Comparison of ENCODE assay signal across 8 cellular contexts in the genomic region with DNA sequence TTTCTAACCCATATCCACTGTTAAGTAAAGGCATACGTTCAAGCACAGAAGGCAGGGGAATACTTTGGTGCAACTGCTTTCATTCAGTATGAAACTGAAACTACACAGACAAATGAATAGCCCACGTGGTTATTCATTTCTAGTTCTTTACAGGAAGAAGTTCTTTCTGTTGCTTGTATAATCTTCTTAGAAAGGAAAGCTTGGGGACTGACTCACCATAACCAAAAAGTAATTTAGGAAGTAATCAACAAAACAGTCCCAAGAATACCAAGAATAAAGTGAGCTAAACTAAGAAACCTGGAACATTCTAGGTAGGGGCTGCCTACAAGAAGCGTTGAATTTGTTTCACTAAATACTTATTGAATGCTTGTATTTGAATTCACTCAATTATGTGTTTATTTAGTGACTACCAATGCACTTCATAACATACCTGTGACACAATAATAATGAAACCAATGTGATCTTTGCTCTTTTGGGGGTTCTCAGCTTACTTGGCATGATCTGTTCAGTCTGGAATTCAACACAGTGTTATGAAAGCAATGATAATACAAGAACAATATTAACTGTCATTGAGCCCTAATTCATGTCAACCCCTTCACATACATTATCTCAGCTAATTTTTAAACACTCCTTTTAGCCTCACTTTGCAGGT. TPM values are rescaled to one million over a fixed set of nuclear protein-coding genes. Genes with fewer than 3 reads are reported as not detected.
DNase-seq lines count a peak whose midpoint lies in the region; ATAC-seq, FAIRE-seq and TF ChIP-seq lines count a peak whose summit lies in the region.

No MANE protein-coding gene starts in this region.

- H3K4me1 ChIP-seq in BLaER1 treated with 17β-estradiol and CSF1 and Interleukin-3, amounts not matched to agents 10 nM and 100 nM = peaks cover 6 to 16% (median 12%) of the 10 kb centered on the region in 10 experiments; a peak in 17 of 20 replicates
- H3K4me1 ChIP-seq in foreskin keratinocyte (no peaks in the 10 kb centered on the region), subcutaneous abdominal adipose tissue (ENCODE audit: control insufficient read depth in 5 of 5, insufficient read depth in 5 of 5, low read length in 5 of 5) (peaks cover 0 to 10% (median 4%) of the 10 kb centered on the region in 5 donors), colonic mucosa (no peaks in the 10 kb centered on the region)

- peak; percentile 44 for DNase-seq in GM19239 (ENCODE audit: insufficient read length, low spot score)
- DNase-seq in SK-MEL-5 (ENCODE audit: low read depth, low spot score) = peak; percentile 43
- DNase-seq in foreskin keratinocyte = peak; percentile 25 to 52
- no peak for DNase-seq in putamen (ENCODE audit: low spot score)
- DNase-seq in colonic mucosa = no peak

- peak overlapping the region; percentile 30 to 79 (median 58); a peak in 21 of 22 replicates for H3K4me2 ChIP-seq in BLaER1 treated with 17β-estradiol and CSF1 and Interleukin-3, amounts not matched to agents 10 nM and 100 nM

- peak overlapping the region in 3 of 10 experiments; percentile 17 to 29 (median 17); a peak in 2 of 20 replicates for H3K4me3 ChIP-seq in BLaER1 treated with 17β-estradiol and CSF1 and Interleukin-3, amounts not matched to agents 10 nM and 100 nM
- peak overlapping the region in 1 of 5 donors; percentile 37 for H3K4me3 ChIP-seq in subcutaneous abdominal adipose tissue (ENCODE audit: low read depth in 1 of 5, low read length in 5 of 5)
- no peak overlapping the region for H3K4me3 ChIP-seq in colonic mucosa

- ATAC-seq in HG03135 (IDR thresholded peaks at IDR 0.05; ENCODE audit: unreplicated experiment) = peak; percentile 99
- peak; percentile 41 for ATAC-seq in foreskin keratinocyte

- in situ Hi-C loops in SK-MEL-5 (cut with HindIII; ENCODE audit: low pct_unique_long_range_greater_than_20kb, low sequenced_read_pairs) = no loop called here

- TF ChIP-seq CTCF in foreskin keratinocyte (conservative IDR thresholded peaks at IDR 0.05) = no peak
- TF ChIP-seq CTCF in colonic mucosa (IDR thresholded peaks at IDR 0.05) = no peak

- H3K36me3 ChIP-seq in BLaER1 treated with 17β-estradiol and CSF1 and Interleukin-3, amounts not matched to agents 10 nM and 100 nM = no peaks in the 10 kb centered on the region
- no peaks in the 10 kb centered on the region for H3K36me3 ChIP-seq in subcutaneous abdominal adipose tissue (ENCODE audit: control insufficient read depth in 5 of 5, insufficient read depth in 5 of 5, low read length in 5 of 5)
- H3K36me3 ChIP-seq in colonic mucosa = no peaks in the 10 kb centered on the region

- H3K9ac ChIP-seq in BLaER1 treated with 17β-estradiol and CSF1 and Interleukin-3, amounts not matched to agents 10 nM and 100 nM = no peak overlapping the region
- H3K9ac ChIP-seq in subcutaneous abdominal adipose tissue (ENCODE audit: low read length in 5 of 5) (no peak overlapping the region), colonic mucosa (ENCODE audit: low read depth in 2 of 2, low read length in 2 of 2) (no peak overlapping the region)

- peak overlapping the region in 2 of 11 experiments; percentile 21 to 26; a peak in 1 of 22 replicates for H3K27ac ChIP-seq in BLaER1 treated with 17β-estradiol and CSF1 and Interleukin-3, amounts not matched to agents 10 nM and 100 nM
- H3K27ac ChIP-seq in foreskin keratinocyte (no peak overlapping the region), subcutaneous abdominal adipose tissue (ENCODE audit: low read depth, low read length) (peak overlapping the region; percentile 18), colonic mucosa (no peak overlapping the region)

- intact Hi-C loops in colonic mucosa (cut with DNase I) = no loop called here

- H4K20me1 ChIP-seq in BLaER1 treated with 17β-estradiol and CSF1 and Interleukin-3, amounts not matched to agents 10 nM and 100 nM = no peaks in the 10 kb centered on the region

- peak; percentile 96 for FAIRE-seq in GM19239 (lab: Jason Lieb, UNC)

- H3K9me3 ChIP-seq in BLaER1 treated with 17β-estradiol and CSF1 and Interleukin-3, amounts not matched to agents 10 nM and 100 nM (replicated peaks in 1 of 11) = peaks cover 0 to under 1% (median 0%) of the 10 kb centered on the region in 11 experiments; a peak in 1 of 22 replicates
- H3K9me3 ChIP-seq in subcutaneous abdominal adipose tissue (ENCODE audit: control insufficient read depth in 5 of 5, low read length in 5 of 5) (no peaks in the 10 kb centered on the region), colonic mucosa (no peaks in the 10 kb centered on the region)

- H3K27me3 ChIP-seq in BLaER1 treated with 17β-estradiol and CSF1 and Interleukin-3, amounts not matched to agents 10 nM and 100 nM = no peaks in the 10 kb centered on the region
- H3K27me3 ChIP-seq in foreskin keratinocyte = peaks cover 22% of the 10 kb centered on the region
- no peaks in the 10 kb centered on the region for H3K27me3 ChIP-seq in subcutaneous abdominal adipose tissue (ENCODE audit: control insufficient read depth in 5 of 5, insufficient read depth in 4 of 5, low read length in 5 of 5)
- no peaks in the 10 kb centered on the region for H3K27me3 ChIP-seq in colonic mucosa

RNA-seq across cellular contexts. Expression of a gene that starts 25.1 kb away (rescaled TPM):
- total RNA-seq in SK-MEL-5 (2014; rRNA removed; shearing (Covaris generic)) = 3.2 and 3.7 TPM in 2 replicates
- 2.3 and 3.1 TPM in 2 replicates for polyA plus RNA-seq in SK-MEL-5 (2015; cell fraction: cytosol; rRNA removed)
- 18.5 and 19.8 TPM in 2 replicates for polyA plus RNA-seq in SK-MEL-5 (2015; cell fraction: nucleus; rRNA removed)
- total RNA-seq in foreskin keratinocyte (0.03 TPM in 1 of 2 replicates, not detected in the other), colonic mucosa (1 to 10 TPM; 1.6 to 2.7 TPM)
- not detected in 2 replicates for polyA plus RNA-seq in foreskin keratinocyte

Comparison
In these comparisons a context has a peak if more than half of its experiments do, and no peak if none do; other contexts are left out.
1. DNase-seq: peak in GM19239 (single experiment), SK-MEL-5 (single experiment) and foreskin keratinocyte (2 of 2); none in putamen (single experiment) and colonic mucosa (single experiment).